Comparison of ENCODE assay signal across 19 cellular contexts in the genomic region with DNA sequence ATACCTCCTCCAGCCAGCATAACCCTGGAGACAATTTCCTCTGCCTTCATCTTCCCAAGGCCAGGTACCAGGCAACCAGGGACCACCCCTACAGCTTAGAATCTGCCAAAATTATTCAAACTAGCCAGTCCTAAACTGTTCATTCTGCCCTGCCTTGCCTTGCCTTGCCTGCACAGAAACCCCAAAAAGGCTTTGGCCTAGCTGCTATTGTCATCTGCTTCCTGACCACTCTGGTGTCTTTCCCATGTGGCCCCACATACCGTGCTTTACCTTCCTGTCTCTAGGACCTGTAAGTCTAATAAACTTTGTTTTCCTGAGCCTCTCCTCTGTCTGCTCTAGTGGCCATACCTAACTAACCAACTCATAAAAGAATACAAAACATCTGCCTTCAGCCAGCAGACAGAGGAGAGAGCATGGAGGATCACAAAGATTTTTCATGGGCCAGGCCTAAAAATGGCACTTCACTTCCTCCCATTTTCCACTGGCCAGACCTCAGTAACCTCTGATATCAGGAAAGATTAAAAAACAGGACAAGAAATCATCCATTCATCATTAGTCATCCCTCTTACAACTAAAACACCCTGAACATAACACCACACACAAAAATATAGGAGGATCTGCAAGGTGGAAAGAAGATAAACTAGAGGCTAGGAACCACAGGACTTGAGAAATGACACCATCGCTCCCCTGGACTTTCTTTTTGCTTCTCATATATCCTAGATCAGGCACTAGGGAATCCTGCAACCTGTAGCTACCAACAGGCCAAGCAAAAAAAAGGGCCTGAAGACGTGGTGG.
"Had no signal": no experiment of that assay in that cellular context is flagged by ENCODE, and none has a peak within 500 bp of the region (broad histone marks: within the 10 kb centered on the region; RNA-seq: fewer than 3 reads in every experiment).

No MANE protein-coding gene starts in this region.

- H3K4me3 ChIP-seq: coronary artery, esophagus squamous epithelium, prostate gland, tibial nerve had no signal

- H3K27me3 ChIP-seq: brain microvascular endothelial cell, esophagus squamous epithelium, tibial nerve had no signal

- H3K9me3 ChIP-seq: esophagus squamous epithelium, prostate gland had no signal

- ATAC-seq: left colon, right cardiac atrium had no signal

- H3K27ac ChIP-seq: brain microvascular endothelial cell, coronary artery, esophagus squamous epithelium, prostate gland, tibial nerve had no signal

- H3K4me1 ChIP-seq: esophagus squamous epithelium, prostate gland had no signal

- H3K27me3 Mint-ChIP-seq: activated CD4-positive, alpha-beta memory T cell treated with anti-CD3 and anti-CD28 coated beads for 36 hours; activated naive CD8-positive, alpha-beta T cell treated with anti-CD3 and anti-CD28 coated beads, Interleukin-2, amount 10 ng/mL, durations not matched to agents 7 days and 5 days; activated T-helper 17 cell treated with anti-CD3 and anti-CD28 coated beads, Interleukin-2, amount 50 U/mL, for 72 hours; stimulated activated naive CD8-positive, alpha-beta T cell treated with anti-CD3 and anti-CD28 coated beads, Interleukin-15, Interleukin-2, amounts not matched to agents 100 ng/mL and 50 ng/mL, for 24 hours had no signal

- H3K4me3 Mint-ChIP-seq: activated CD4-positive, alpha-beta memory T cell treated with anti-CD3 and anti-CD28 coated beads for 36 hours; activated naive CD8-positive, alpha-beta T cell treated with anti-CD3 and anti-CD28 coated beads, Interleukin-2, amount 10 ng/mL, durations not matched to agents 7 days and 5 days; activated T-helper 17 cell treated with anti-CD3 and anti-CD28 coated beads, Interleukin-2, amount 50 U/mL, for 72 hours; nephron; stimulated activated naive CD8-positive, alpha-beta T cell treated with anti-CD3 and anti-CD28 coated beads, Interleukin-15, Interleukin-2, amounts not matched to agents 100 ng/mL and 50 ng/mL, for 24 hours had no signal

- H3K36me3 ChIP-seq: brain microvascular endothelial cell, esophagus squamous epithelium, prostate gland, tibial nerve had no signal

- DNase-seq: activated CD4-positive, alpha-beta memory T cell treated with anti-CD3 and anti-CD28 coated beads for 36 hours; activated CD4-positive, alpha-beta T cell treated with anti-CD3 and anti-CD28 coated beads for 4 hours; activated naive CD4-positive, alpha-beta T cell; activated naive CD8-positive, alpha-beta T cell treated with anti-CD3 and anti-CD28 coated beads, Interleukin-2, amount 10 ng/mL, durations not matched to agents 7 days and 5 days; anterior cingulate cortex; brain microvascular endothelial cell; esophagus squamous epithelium; left colon; midbrain; right cardiac atrium; stimulated activated CD4-positive, alpha-beta T cell treated with anti-CD3 and anti-CD28 coated beads, Interleukin-2, amount 100 ng/mL, for 24 hours; SW 1271; T-helper 2 cell had no signal

- H3K27ac Mint-ChIP-seq: activated CD4-positive, alpha-beta memory T cell treated with anti-CD3 and anti-CD28 coated beads for 36 hours; activated naive CD8-positive, alpha-beta T cell treated with anti-CD3 and anti-CD28 coated beads, Interleukin-2, amount 10 ng/mL, durations not matched to agents 7 days and 5 days; activated T-helper 17 cell treated with anti-CD3 and anti-CD28 coated beads, Interleukin-2, amount 50 U/mL, for 72 hours; stimulated activated naive CD8-positive, alpha-beta T cell treated with anti-CD3 and anti-CD28 coated beads, Interleukin-15, Interleukin-2, amounts not matched to agents 100 ng/mL and 50 ng/mL, for 24 hours had no signal

- H3K9me3 Mint-ChIP-seq: activated CD4-positive, alpha-beta memory T cell treated with anti-CD3 and anti-CD28 coated beads for 36 hours had no signal

- H3K4me1 Mint-ChIP-seq: activated naive CD8-positive, alpha-beta T cell treated with anti-CD3 and anti-CD28 coated beads, Interleukin-2, amount 10 ng/mL, durations not matched to agents 7 days and 5 days; nephron had no signal
